ENCODE assay signal across 7 cellular contexts in the genomic region with DNA sequence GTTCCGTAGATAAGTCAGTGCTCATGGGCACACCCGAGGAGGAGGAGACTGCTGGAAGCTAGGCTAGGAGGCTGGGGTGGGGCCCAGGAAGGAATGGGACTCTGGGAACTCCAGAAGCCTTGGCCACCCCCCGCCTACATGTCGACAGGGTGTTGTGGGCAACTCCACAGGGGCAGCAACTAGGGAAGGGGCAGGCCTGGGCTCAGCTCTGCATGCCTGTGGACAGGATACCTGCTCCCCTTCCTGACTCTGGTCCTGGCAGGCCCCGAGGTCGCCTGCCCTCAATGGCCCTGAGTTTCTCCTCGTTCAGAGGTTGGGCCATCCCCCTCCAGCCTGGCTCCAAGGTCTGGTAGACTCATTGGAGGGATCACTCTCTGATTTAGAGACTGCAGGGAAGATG.
"Had no signal": no experiment of that assay in that cellular context is flagged by ENCODE, and none has a peak within 500 bp of the region (broad histone marks: within the 10 kb centered on the region; RNA-seq: fewer than 3 reads in every experiment).

No MANE protein-coding gene starts in this region.

- DNase-seq: H7, KBM-7 had no signal

- H3K4me3 ChIP-seq: GM23338, HAP-1 had no signal

- H3K9ac ChIP-seq: KMS-11 had no signal

- FAIRE-seq: HTR-8/SVneo had no signal

- H3K4me2 ChIP-seq: GM23338, KMS-11 had no signal

- H3K4me1 ChIP-seq: HAP-1 had no signal

- H2AFZ ChIP-seq: GM23338 had no signal

- ATAC-seq: GM23338, HCT116 had no signal

- H3K27ac ChIP-seq: KMS-11 had no signal

- H3K36me3 ChIP-seq: HAP-1 had no signal

- H3K9me3 ChIP-seq: HAP-1 had no signal
